11 cellular contexts compared by ENCODE assay signal in the genomic region with DNA sequence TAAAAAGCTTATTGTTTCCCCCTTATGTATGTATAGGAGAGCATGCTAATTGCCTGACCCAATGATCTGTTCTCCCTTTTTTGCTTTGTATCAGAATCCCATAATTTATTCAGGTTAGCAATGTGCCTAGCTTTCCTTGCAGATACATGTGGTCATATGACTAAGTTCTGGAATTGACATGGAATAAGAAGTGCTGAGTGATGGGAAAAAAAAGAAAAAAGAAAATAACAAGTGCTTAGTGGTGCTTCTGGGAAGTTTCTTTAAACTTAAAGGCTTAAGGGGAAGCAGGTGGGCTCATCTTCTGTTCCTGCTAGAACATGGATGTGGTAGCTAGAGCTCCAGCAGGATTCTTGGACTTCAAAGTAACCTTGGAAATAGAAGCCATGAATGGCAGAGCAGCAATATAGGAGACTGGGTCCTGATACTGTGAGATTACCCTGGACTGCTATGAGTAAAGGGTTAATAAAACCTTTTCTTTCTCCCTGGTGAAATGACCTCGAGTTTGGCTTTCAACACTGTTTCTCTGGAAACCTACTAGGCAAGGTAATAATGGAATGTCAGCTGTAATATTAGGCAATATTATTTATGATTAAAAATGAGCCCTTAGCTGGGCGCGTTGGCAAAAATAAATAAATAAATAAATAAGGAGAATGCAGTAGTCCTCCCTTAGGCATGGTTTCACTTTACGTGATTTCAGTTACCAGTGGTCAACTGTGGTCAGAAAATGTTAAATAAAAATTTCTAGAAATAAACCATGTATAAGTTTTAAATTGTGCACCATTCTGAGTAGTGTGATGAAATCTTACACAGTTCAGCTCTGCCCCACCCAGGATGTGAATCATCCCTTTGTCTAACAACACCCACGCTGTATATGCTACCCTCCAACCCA. TPM values are rescaled to one million over a fixed set of nuclear protein-coding genes. Genes with fewer than 3 reads are reported as not detected.
A peak's percentile ranks its signal among the peaks of the same experiment; 100 is the strongest.
DNase-seq lines count a peak whose midpoint lies in the region; ATAC-seq and TF ChIP-seq lines count a peak whose summit lies in the region.
"Had no signal": no experiment of that assay in that cellular context is flagged by ENCODE, and none has a peak within 500 bp of the region (broad histone marks: within the 10 kb centered on the region; RNA-seq: fewer than 3 reads in every experiment).

No MANE protein-coding gene starts in this region.

- no peaks in the 10 kb centered on the region for H3K27me3 Mint-ChIP-seq in activated CD8-positive, alpha-beta T cell treated with anti-CD3 and anti-CD28 coated beads, Interleukin-2, amount 10 ng/mL, durations not matched to agents 7 days and 5 days (ENCODE audit: low read depth)
- no peaks in the 10 kb centered on the region for H3K27me3 Mint-ChIP-seq in mesothelial cell of epicardium (ENCODE audit: low read depth)

- no peaks in the 10 kb centered on the region for H3K36me3 Mint-ChIP-seq in activated CD8-positive, alpha-beta T cell treated with anti-CD3 and anti-CD28 coated beads, Interleukin-2, amount 10 ng/mL, durations not matched to agents 7 days and 5 days (ENCODE audit: low read depth)
- peaks cover 2% of the 10 kb centered on the region for H3K36me3 Mint-ChIP-seq in mesothelial cell of epicardium

- H3K4me2 ChIP-seq in hepatocyte: no peak overlapping the region

- no peaks in the 10 kb centered on the region for H3K27me3 ChIP-seq in hepatocyte

- no peaks in the 10 kb centered on the region for H4K20me1 ChIP-seq in hepatocyte (ENCODE audit: insufficient read depth, poor library complexity, severe bottlenecking)

- TF ChIP-seq CTCF in hepatocyte (IDR thresholded peaks at IDR 0.05; ENCODE audit: poor library complexity) (no peak), mesothelial cell of epicardium (IDR thresholded peaks at IDR 0.05; ENCODE audit: unreplicated experiment) (no peak)

- CTCF ChIA-PET in activated CD8-positive, alpha-beta T cell treated with anti-CD3 and anti-CD28 coated beads, Interleukin-2, amount 10 ng/mL, durations not matched to agents 7 days and 5 days (lab: Charles Lee): no interaction called here

- no peak overlapping the region for H3K4me3 Mint-ChIP-seq in activated CD8-positive, alpha-beta T cell treated with anti-CD3 and anti-CD28 coated beads, Interleukin-2, amount 10 ng/mL, durations not matched to agents 7 days and 5 days
- H3K4me3 Mint-ChIP-seq in mesothelial cell of epicardium: no peak overlapping the region

- H3K36me3 ChIP-seq in hepatocyte (replicated peaks; ENCODE audit: insufficient read depth, low read depth): no peaks in the 10 kb centered on the region

- H3K27ac Mint-ChIP-seq in activated CD8-positive, alpha-beta T cell treated with anti-CD3 and anti-CD28 coated beads, Interleukin-2, amount 10 ng/mL, durations not matched to agents 7 days and 5 days: peak overlapping the region; percentile 58
- no peak overlapping the region for H3K27ac Mint-ChIP-seq in mesothelial cell of epicardium

- ATAC-seq in HG02938 (IDR thresholded peaks at IDR 0.05; ENCODE audit: unreplicated experiment) (peak; percentile 73), GM21717 (IDR thresholded peaks at IDR 0.05; ENCODE audit: unreplicated experiment) (no peak)
- ATAC-seq in activated CD8-positive, alpha-beta T cell treated with anti-CD3 and anti-CD28 coated beads, Interleukin-2, amount 10 ng/mL, durations not matched to agents 7 days and 5 days: no peak

- no peak overlapping the region for H2AFZ ChIP-seq in hepatocyte

- POLR2A ChIA-PET in activated CD8-positive, alpha-beta T cell treated with anti-CD3 and anti-CD28 coated beads, Interleukin-2, amount 10 ng/mL, durations not matched to agents 7 days and 5 days (lab: Charles Lee): no interaction called here

- peaks cover 3% of the 10 kb centered on the region for H3K9me3 ChIP-seq in hepatocyte (ENCODE audit: low read depth)

- peak; percentile 6 for DNase-seq in DMS53 treated with DMSO at 0.1 percent for 48 hours (lab: John Stamatoyannopoulos, UW; ENCODE audit: unreplicated experiment)
- DNase-seq in activated CD8-positive, alpha-beta T cell treated with anti-CD3 and anti-CD28 coated beads, Interleukin-2, amount 10 ng/mL, durations not matched to agents 7 days and 5 days: peak; percentile 21
- DNase-seq in hepatocyte (ENCODE audit: low spot score): no peak
- DNase-seq in superior temporal gyrus (ENCODE audit: extremely low spot score): no peak
- no peak for DNase-seq in mesothelial cell of epicardium (ENCODE audit: low spot score in 2 of 2, unreplicated experiment in 2 of 2)
- DNase-seq in HuH-7 (ENCODE audit: low spot score): no peak
- DNase-seq: GF-D8, NCI-H187 treated with DMSO at 0.1 percent for 48 hours had no signal

- no peaks in the 10 kb centered on the region for H3K9me3 Mint-ChIP-seq in activated CD8-positive, alpha-beta T cell treated with anti-CD3 and anti-CD28 coated beads, Interleukin-2, amount 10 ng/mL, durations not matched to agents 7 days and 5 days (ENCODE audit: insufficient read depth)
- H3K9me3 Mint-ChIP-seq in mesothelial cell of epicardium: peaks cover 45% of the 10 kb centered on the region

- H3K4me1 ChIP-seq in hepatocyte (ENCODE audit: insufficient read depth): no peaks in the 10 kb centered on the region

- H3K79me2 ChIP-seq in hepatocyte: no peaks in the 10 kb centered on the region

- no peaks in the 10 kb centered on the region for H3K9me2 ChIP-seq in hepatocyte (replicated peaks; ENCODE audit: insufficient read depth)

- H3K4me1 Mint-ChIP-seq in activated CD8-positive, alpha-beta T cell treated with anti-CD3 and anti-CD28 coated beads, Interleukin-2, amount 10 ng/mL, durations not matched to agents 7 days and 5 days (ENCODE audit: low read depth): peaks cover 10% of the 10 kb centered on the region
- no peaks in the 10 kb centered on the region for H3K4me1 Mint-ChIP-seq in mesothelial cell of epicardium

- H3K27ac ChIP-seq in hepatocyte: peak overlapping the region; percentile 62

- H3K4me3 ChIP-seq in hepatocyte: no peak overlapping the region
- H3K4me3 ChIP-seq: lung had no signal

- WGBS in hepatocyte (ENCODE audit: low lambda C conversion rate, missing lambda C conversion rate): 52% methylated on average over 5 of the region's 5 CpGs

RNA-seq across cellular contexts. Expression of a gene that starts 16.7 kb away (rescaled TPM):
- 10 to 100 TPM; 12.9 to 15.2 TPM for total RNA-seq in activated CD8-positive, alpha-beta T cell treated with anti-CD3 and anti-CD28 coated beads, Interleukin-2, amount 10 ng/mL, durations not matched to agents 7 days and 5 days
- total RNA-seq in hepatocyte: 11.8 and 11.9 TPM in 2 replicates
- polyA plus RNA-seq in hepatocyte: 10.1 and 14.4 TPM in 2 replicates
- total RNA-seq in mesothelial cell of epicardium: 21.8 to 24.2 TPM (median 22.5 TPM) in 3 replicates

Comparison
In these comparisons a context has a peak if more than half of its experiments do, and no peak if none do; other contexts are left out.
1. DNase-seq: peak in DMS53 treated with DMSO at 0.1 percent for 48 hours (single experiment) and activated CD8-positive, alpha-beta T cell treated with anti-CD3 and anti-CD28 coated beads, Interleukin-2, amount 10 ng/mL, durations not matched to agents 7 days and 5 days (single experiment); none in hepatocyte (single experiment), superior temporal gyrus (single experiment), mesothelial cell of epicardium (0 of 2) and HuH-7 (single experiment).